Comparison of ENCODE assay signal across 1 cellular context in the genomic region with DNA sequence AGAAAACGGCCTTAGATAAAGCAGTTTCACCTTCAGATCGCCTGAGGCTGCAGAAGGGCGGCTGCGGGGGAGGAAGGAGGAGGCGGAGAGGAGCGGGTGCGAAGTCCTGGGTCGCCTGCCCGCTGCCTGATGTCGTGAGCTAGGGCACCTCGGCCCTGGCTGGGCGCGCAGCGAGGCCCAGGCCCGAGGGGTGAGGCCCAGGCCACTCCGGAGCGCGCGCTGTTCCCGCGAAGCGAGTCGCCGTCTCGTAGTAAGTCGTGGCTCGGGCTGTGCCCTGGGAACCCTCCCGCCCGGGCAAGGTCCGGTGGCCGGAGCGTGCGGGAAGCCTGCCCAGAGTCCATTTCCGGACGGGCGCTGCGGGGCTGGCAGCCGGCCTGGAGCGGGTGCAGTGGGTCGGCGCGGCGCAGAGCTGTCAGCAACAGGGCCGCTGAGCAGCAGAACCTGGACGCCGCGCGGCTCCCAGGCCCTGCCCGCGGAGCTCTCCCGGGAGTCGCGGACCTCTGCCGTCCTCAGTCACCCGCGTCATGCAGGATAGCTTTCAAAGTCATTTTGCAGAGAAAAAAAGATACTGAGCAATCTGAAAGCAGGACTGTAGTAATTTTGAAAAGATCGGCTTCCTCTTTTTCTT.
TF ChIP-seq lines count a peak whose summit lies in the region.

No MANE protein-coding gene starts in this region.

TF ChIP-seq in HepG2, 621 proteins besides CTCF, POLR2A, EP300 and RAD21 (continued from another document and continues in another):
- TF ChIP-seq, protein P1, sequence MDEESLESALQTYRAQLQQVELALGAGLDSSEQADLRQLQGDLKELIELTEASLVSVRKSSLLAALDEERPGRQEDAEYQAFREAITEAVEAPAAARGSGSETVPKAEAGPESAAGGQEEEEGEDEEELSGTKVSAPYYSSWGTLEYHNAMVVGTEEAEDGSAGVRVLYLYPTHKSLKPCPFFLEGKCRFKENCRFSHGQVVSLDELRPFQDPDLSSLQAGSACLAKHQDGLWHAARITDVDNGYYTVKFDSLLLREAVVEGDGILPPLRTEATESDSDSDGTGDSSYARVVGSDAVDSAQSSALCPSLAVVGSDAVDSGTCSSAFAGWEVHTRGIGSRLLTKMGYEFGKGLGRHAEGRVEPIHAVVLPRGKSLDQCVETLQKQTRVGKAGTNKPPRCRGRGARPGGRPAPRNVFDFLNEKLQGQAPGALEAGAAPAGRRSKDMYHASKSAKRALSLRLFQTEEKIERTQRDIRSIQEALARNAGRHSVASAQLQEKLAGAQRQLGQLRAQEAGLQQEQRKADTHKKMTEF (CRISPR knock-in tag; IDR thresholded peaks at IDR 0.05): peak; percentile 86
- TF ChIP-seq ZNF335 (CRISPR knock-in tag; IDR thresholded peaks at IDR 0.05) (no peak), ZNF777 (CRISPR knock-in tag; IDR thresholded peaks at IDR 0.05) (peak; percentile 84), ZNF7 (CRISPR knock-in tag; IDR thresholded peaks at IDR 0.05) (no peak), ZNF501 (CRISPR knock-in tag; IDR thresholded peaks at IDR 0.05) (peak; percentile 95), ZFY (CRISPR knock-in tag; IDR thresholded peaks at IDR 0.05) (peak; percentile 97), PHF20 (CRISPR knock-in tag; IDR thresholded peaks at IDR 0.05) (peak; percentile 69), NFIB (CRISPR knock-in tag; IDR thresholded peaks at IDR 0.05; ENCODE audit: borderline replicate concordance) (no peak), SKIL (CRISPR knock-in tag; IDR thresholded peaks at IDR 0.05; ENCODE audit: borderline replicate concordance) (no peak), ZNF703 (CRISPR knock-in tag; IDR thresholded peaks at IDR 0.05; ENCODE audit: borderline replicate concordance) (no peak; the same call in none of the 2 replicates), RFXANK (CRISPR knock-in tag; IDR thresholded peaks at IDR 0.05) (no peak), BCL3 (CRISPR knock-in tag; IDR thresholded peaks at IDR 0.05) (peak; percentile 82; the same call in 1 of the 2 replicates), SALL1 (CRISPR knock-in tag; IDR thresholded peaks at IDR 0.05) (peak; percentile 87), KDM5A (IDR thresholded peaks at IDR 0.05; ENCODE audit: borderline replicate concordance, low read length) (no peak), NFRKB (IDR thresholded peaks at IDR 0.05) (no peak), GLI4 (CRISPR knock-in tag; IDR thresholded peaks at IDR 0.05; ENCODE audit: borderline replicate concordance) (peak; percentile 88; the same call in 1 of the 2 replicates), ZBTB39 (CRISPR knock-in tag; IDR thresholded peaks at IDR 0.05) (no peak), NFIC (IDR thresholded peaks at IDR 0.05; ENCODE audit: low read length) (no peak), MTA3 (CRISPR knock-in tag; IDR thresholded peaks at IDR 0.05) (no peak), ZNF672 (CRISPR knock-in tag; IDR thresholded peaks at IDR 0.05) (no peak), SNAPC2 (CRISPR knock-in tag; IDR thresholded peaks at IDR 0.05) (no peak), RNF2 (conservative IDR thresholded peaks at IDR 0.05; ENCODE audit: low read depth) (peak; percentile 85; the same call in 1 of the 2 replicates)
- TF ChIP-seq, protein P2, sequence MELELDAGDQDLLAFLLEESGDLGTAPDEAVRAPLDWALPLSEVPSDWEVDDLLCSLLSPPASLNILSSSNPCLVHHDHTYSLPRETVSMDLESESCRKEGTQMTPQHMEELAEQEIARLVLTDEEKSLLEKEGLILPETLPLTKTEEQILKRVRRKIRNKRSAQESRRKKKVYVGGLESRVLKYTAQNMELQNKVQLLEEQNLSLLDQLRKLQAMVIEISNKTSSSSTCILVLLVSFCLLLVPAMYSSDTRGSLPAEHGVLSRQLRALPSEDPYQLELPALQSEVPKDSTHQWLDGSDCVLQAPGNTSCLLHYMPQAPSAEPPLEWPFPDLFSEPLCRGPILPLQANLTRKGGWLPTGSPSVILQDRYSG (CRISPR knock-in tag; IDR thresholded peaks at IDR 0.05): peak; percentile 78; the same call in 1 of the 2 replicates
- TF ChIP-seq, protein P3, sequence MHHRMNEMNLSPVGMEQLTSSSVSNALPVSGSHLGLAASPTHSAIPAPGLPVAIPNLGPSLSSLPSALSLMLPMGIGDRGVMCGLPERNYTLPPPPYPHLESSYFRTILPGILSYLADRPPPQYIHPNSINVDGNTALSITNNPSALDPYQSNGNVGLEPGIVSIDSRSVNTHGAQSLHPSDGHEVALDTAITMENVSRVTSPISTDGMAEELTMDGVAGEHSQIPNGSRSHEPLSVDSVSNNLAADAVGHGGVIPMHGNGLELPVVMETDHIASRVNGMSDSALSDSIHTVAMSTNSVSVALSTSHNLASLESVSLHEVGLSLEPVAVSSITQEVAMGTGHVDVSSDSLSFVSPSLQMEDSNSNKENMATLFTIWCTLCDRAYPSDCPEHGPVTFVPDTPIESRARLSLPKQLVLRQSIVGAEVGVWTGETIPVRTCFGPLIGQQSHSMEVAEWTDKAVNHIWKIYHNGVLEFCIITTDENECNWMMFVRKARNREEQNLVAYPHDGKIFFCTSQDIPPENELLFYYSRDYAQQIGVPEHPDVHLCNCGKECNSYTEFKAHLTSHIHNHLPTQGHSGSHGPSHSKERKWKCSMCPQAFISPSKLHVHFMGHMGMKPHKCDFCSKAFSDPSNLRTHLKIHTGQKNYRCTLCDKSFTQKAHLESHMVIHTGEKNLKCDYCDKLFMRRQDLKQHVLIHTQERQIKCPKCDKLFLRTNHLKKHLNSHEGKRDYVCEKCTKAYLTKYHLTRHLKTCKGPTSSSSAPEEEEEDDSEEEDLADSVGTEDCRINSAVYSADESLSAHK (CRISPR knock-in tag; IDR thresholded peaks at IDR 0.05; ENCODE audit: borderline replicate concordance): no peak
- TF ChIP-seq, protein P4, sequence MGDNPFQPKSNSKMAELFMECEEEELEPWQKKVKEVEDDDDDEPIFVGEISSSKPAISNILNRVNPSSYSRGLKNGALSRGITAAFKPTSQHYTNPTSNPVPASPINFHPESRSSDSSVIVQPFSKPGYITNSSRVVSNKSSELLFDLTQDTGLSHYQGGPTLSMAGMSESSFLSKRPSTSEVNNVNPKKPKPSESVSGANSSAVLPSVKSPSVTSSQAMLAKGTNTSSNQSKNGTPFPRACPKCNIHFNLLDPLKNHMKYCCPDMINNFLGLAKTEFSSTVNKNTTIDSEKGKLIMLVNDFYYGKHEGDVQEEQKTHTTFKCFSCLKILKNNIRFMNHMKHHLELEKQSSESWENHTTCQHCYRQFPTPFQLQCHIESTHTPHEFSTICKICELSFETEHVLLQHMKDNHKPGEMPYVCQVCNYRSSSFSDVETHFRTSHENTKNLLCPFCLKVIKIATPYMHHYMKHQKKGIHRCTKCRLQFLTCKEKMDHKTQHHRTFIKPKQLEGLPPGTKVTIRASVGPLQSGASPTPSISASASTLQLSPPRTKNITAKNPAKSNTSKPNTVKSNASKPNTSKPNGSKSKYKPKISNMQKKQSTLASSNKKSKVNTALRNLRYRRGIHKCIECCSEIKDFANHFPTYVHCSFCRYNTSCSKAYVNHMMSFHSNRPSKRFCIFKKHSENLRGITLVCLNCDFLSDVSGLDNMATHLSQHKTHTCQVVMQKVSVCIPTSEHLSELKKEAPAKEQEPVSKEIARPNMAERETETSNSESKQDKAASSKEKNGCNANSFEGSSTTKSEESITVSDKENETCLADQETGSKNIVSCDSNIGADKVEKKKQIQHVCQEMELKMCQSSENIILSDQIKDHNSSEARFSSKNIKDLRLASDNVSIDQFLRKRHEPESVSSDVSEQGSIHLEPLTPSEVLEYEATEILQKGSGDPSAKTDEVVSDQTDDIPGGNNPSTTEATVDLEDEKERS (CRISPR knock-in tag; IDR thresholded peaks at IDR 0.05): peak; percentile 58; the same call in 1 of the 2 replicates
- TF ChIP-seq, protein P5, sequence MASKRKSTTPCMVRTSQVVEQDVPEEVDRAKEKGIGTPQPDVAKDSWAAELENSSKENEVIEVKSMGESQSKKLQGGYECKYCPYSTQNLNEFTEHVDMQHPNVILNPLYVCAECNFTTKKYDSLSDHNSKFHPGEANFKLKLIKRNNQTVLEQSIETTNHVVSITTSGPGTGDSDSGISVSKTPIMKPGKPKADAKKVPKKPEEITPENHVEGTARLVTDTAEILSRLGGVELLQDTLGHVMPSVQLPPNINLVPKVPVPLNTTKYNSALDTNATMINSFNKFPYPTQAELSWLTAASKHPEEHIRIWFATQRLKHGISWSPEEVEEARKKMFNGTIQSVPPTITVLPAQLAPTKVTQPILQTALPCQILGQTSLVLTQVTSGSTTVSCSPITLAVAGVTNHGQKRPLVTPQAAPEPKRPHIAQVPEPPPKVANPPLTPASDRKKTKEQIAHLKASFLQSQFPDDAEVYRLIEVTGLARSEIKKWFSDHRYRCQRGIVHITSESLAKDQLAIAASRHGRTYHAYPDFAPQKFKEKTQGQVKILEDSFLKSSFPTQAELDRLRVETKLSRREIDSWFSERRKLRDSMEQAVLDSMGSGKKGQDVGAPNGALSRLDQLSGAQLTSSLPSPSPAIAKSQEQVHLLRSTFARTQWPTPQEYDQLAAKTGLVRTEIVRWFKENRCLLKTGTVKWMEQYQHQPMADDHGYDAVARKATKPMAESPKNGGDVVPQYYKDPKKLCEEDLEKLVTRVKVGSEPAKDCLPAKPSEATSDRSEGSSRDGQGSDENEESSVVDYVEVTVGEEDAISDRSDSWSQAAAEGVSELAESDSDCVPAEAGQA (IDR thresholded peaks at IDR 0.05; ENCODE audit: low read depth): no peak
- TF ChIP-seq, protein P5 (CRISPR knock-in tag; IDR thresholded peaks at IDR 0.05; ENCODE audit: borderline replicate concordance): no peak
